In genomic region chr17:75576661-75577060, GRCh38 we compare ENCODE assay signal across 1 cellular context.
TF ChIP-seq lines count a peak whose summit lies in the region.

No MANE protein-coding gene starts in this region.

TF ChIP-seq in HepG2, 621 proteins besides CTCF, POLR2A, EP300 and RAD21 (continued from another document and continues in another):
- TF ChIP-seq SOX5 (CRISPR knock-in tag; IDR thresholded peaks at IDR 0.05; ENCODE audit: borderline replicate concordance) (peak; percentile 52; the same call in 1 of the 2 replicates), ZNF549 (CRISPR knock-in tag; IDR thresholded peaks at IDR 0.05) (no peak), FOXJ3 (CRISPR knock-in tag; IDR thresholded peaks at IDR 0.05; ENCODE audit: borderline replicate concordance) (peak; percentile 59; the same call in 1 of the 2 replicates), FOXP1 (IDR thresholded peaks at IDR 0.05) (no peak), FOXP1 (CRISPR knock-in tag; IDR thresholded peaks at IDR 0.05) (peak; percentile 62), ZNF775 (CRISPR knock-in tag; IDR thresholded peaks at IDR 0.05; ENCODE audit: borderline replicate concordance) (no peak), ZNF264 (CRISPR knock-in tag; IDR thresholded peaks at IDR 0.05) (peak; percentile 88), CBFB (CRISPR knock-in tag; IDR thresholded peaks at IDR 0.05) (peak; percentile 48; the same call in 1 of the 2 replicates), PRDM4 (CRISPR knock-in tag; IDR thresholded peaks at IDR 0.05; ENCODE audit: borderline replicate concordance) (no peak), ZNF552 (CRISPR knock-in tag; IDR thresholded peaks at IDR 0.05; ENCODE audit: borderline replicate concordance) (no peak), ZNF567 (CRISPR knock-in tag; IDR thresholded peaks at IDR 0.05; ENCODE audit: borderline replicate concordance) (no peak), ZFX (CRISPR knock-in tag; IDR thresholded peaks at IDR 0.05; ENCODE audit: low read depth) (no peak), LCORL (IDR thresholded peaks at IDR 0.05) (no peak), LCORL (CRISPR knock-in tag; IDR thresholded peaks at IDR 0.05) (peak; percentile 63; the same call in 1 of the 2 replicates), CHD4 (IDR thresholded peaks at IDR 0.05; ENCODE audit: borderline replicate concordance, low read length) (peak; percentile 61; the same call in 1 of the 2 replicates), ZBTB49 (CRISPR knock-in tag; IDR thresholded peaks at IDR 0.05; ENCODE audit: borderline replicate concordance) (no peak), CSRNP1 (CRISPR knock-in tag; IDR thresholded peaks at IDR 0.05) (no peak), ATF5 (CRISPR knock-in tag; IDR thresholded peaks at IDR 0.05; ENCODE audit: low read depth) (no peak), CREBL2 (CRISPR knock-in tag; IDR thresholded peaks at IDR 0.05; ENCODE audit: borderline replicate concordance) (no peak), MTF1 (CRISPR knock-in tag; IDR thresholded peaks at IDR 0.05) (no peak), ZNF142 (CRISPR knock-in tag; IDR thresholded peaks at IDR 0.05) (peak; percentile 44; the same call in 1 of the 2 replicates), PBX2 (CRISPR knock-in tag; IDR thresholded peaks at IDR 0.05) (no peak), FOSL2 (CRISPR knock-in tag; IDR thresholded peaks at IDR 0.05) (peak; percentile 63; the same call in 1 of the 2 replicates), ZC3H4 (CRISPR knock-in tag; IDR thresholded peaks at IDR 0.05; ENCODE audit: borderline replicate concordance) (no peak), YEATS2 (CRISPR knock-in tag; IDR thresholded peaks at IDR 0.05; ENCODE audit: borderline replicate concordance) (no peak), ZC3H13 (CRISPR knock-in tag; IDR thresholded peaks at IDR 0.05) (no peak), FOXP4 (CRISPR knock-in tag; IDR thresholded peaks at IDR 0.05) (0 out of 2 replicates have a peak, but pooled peaks have one; percentile 16), ZNF572 (CRISPR knock-in tag; IDR thresholded peaks at IDR 0.05) (no peak), PATZ1 (CRISPR knock-in tag; IDR thresholded peaks at IDR 0.05) (peak; percentile 31; the same call in 1 of the 2 replicates), ZNF781 (CRISPR knock-in tag; IDR thresholded peaks at IDR 0.05; ENCODE audit: borderline replicate concordance, not compliant biosample characterization) (peak; percentile 7), ZNF512B (CRISPR knock-in tag; IDR thresholded peaks at IDR 0.05; ENCODE audit: borderline replicate concordance) (no peak), ZFP1 (CRISPR knock-in tag; IDR thresholded peaks at IDR 0.05) (0 out of 2 replicates have a peak, but pooled peaks have one; percentile 26), MIER3 (CRISPR knock-in tag; IDR thresholded peaks at IDR 0.05; ENCODE audit: borderline replicate concordance) (peak; percentile 37; the same call in 1 of the 2 replicates), PAX8 (CRISPR knock-in tag; IDR thresholded peaks at IDR 0.05; ENCODE audit: borderline replicate concordance) (no peak), GLI4 (CRISPR knock-in tag; IDR thresholded peaks at IDR 0.05; ENCODE audit: borderline replicate concordance) (no peak), NFKBIZ (CRISPR knock-in tag; IDR thresholded peaks at IDR 0.05) (peak; percentile 54; the same call in 1 of the 2 replicates)
